In the genomic region with DNA sequence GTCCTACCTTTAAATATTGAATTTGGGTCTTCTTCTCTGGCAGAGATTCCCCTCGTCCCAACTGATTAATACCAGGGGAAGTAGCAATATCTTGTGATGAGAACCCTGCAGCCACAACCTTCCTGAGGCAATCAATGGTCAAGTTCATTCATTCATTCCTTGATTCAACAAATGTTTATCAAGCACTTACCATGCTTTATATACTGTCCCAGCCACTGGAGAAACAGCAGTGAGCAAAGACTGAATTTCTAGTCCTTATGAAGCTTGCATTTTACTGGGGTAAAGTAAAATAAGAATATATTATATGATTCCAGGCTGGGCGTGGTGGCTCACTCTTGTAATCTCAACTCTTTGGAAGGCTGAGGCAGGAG, we compare ENCODE assay signal across 8 cellular contexts. TPM values are rescaled to one million over a fixed set of nuclear protein-coding genes. Genes with fewer than 3 reads are reported as not detected.
DNase-seq lines count a peak whose midpoint lies in the region; ATAC-seq and TF ChIP-seq lines count a peak whose summit lies in the region.

No MANE protein-coding gene starts in this region.

- peak overlapping the region; percentile 91 for H3K9ac ChIP-seq in SU-DHL-6 (ENCODE audit: low read length)
- H3K9ac ChIP-seq in fibroblast of lung (ENCODE audit: insufficient read depth, low read length), result peak overlapping the region; percentile 75

- H3K9me3 ChIP-seq in SU-DHL-6 (ENCODE audit: insufficient read depth, low read length) (no peaks in the 10 kb centered on the region), fibroblast of lung (ENCODE audit: control insufficient read depth, insufficient read depth, low read depth, low read length) (no peaks in the 10 kb centered on the region), psoas muscle (no peaks in the 10 kb centered on the region)

- no peaks in the 10 kb centered on the region for H3K9me2 ChIP-seq in SU-DHL-6 (replicated peaks; ENCODE audit: insufficient read depth, low read length)

- peak overlapping the region; percentile 97 for H3K27ac ChIP-seq in SU-DHL-6 (ENCODE audit: low read depth, low read length)
- H3K27ac ChIP-seq in fibroblast of lung (ENCODE audit: insufficient read depth, low read length), result peak overlapping the region; percentile 77
- H3K27ac ChIP-seq in psoas muscle, result peak overlapping the region; percentile 87

- H2AFZ ChIP-seq in SU-DHL-6 (ENCODE audit: low read depth, low read length, severe bottlenecking), result no peak overlapping the region
- peak overlapping the region; percentile 95 for H2AFZ ChIP-seq in fibroblast of lung (ENCODE audit: low read length)

- H3K36me3 ChIP-seq in SU-DHL-6 (ENCODE audit: low read length) (peaks cover 9% of the 10 kb centered on the region; the same call in 1 of the 2 replicates), fibroblast of lung (ENCODE audit: control insufficient read depth, insufficient read depth, low read length) (no peaks in the 10 kb centered on the region), psoas muscle (ENCODE audit: insufficient read depth in 1 of 2, low read depth in 1 of 2) (peaks cover 0 to 5% of the 10 kb centered on the region in 2 donors)

- peaks cover 5% of the 10 kb centered on the region; the same call in 1 of the 2 replicates for H4K20me1 ChIP-seq in SU-DHL-6 (ENCODE audit: low read depth, low read length)
- no peaks in the 10 kb centered on the region for H4K20me1 ChIP-seq in fibroblast of lung (ENCODE audit: control insufficient read depth, extremely low read depth, insufficient read depth, low read length)

- no peak for TF ChIP-seq CTCF in SU-DHL-6 (IDR thresholded peaks at IDR 0.05; ENCODE audit: insufficient read depth, low read length, poor library complexity, severe bottlenecking)
- no peak for TF ChIP-seq CTCF in fibroblast of lung (conservative IDR thresholded peaks at IDR 0.05 in 1 of 2, IDR thresholded peaks at IDR 0.05 in 1 of 2; ENCODE audit: low read depth in 1 of 2, low read length in 2 of 2)
- TF ChIP-seq CTCF in psoas muscle (IDR thresholded peaks at IDR 0.05), result no peak

- intact Hi-C loops in psoas muscle (cut with DNase I), result loop anchor here in 1 of 2 donors (5.0 kb wide), 1 partner anchor 44 kb away; no protein-coding TSS in a partner anchor

- H3K4me3 ChIP-seq in GM08714 (ENCODE audit: low read length) (peak overlapping the region; percentile 84; the same call in 1 of the 2 replicates), SU-DHL-6 (ENCODE audit: insufficient read depth, low read length, poor library complexity, severe bottlenecking) (peak overlapping the region; percentile 25), fibroblast of lung (replicated peaks in 1 of 4; ENCODE audit: control extremely low read depth in 1 of 4, insufficient read depth in 1 of 4, low read depth in 3 of 4, low read length in 4 of 4) (peak overlapping the region; percentile 54 to 97 (median 80)), psoas muscle (peak overlapping the region; percentile 95)

- H3K27me3 ChIP-seq in SU-DHL-6 (ENCODE audit: low read length) (no peaks in the 10 kb centered on the region), fibroblast of lung (ENCODE audit: control insufficient read depth, insufficient read depth, low read length) (no peaks in the 10 kb centered on the region), psoas muscle (ENCODE audit: insufficient read depth in 3 of 3, low read length in 2 of 3) (no peaks in the 10 kb centered on the region)

- DNase-seq in fibroblast of lung (ENCODE audit: low read depth in 2 of 2) (no peak), psoas muscle (no peak), iPS-NIHi7 (ENCODE audit: extremely low spot score) (no peak), midbrain (lab: John Stamatoyannopoulos, UW) (no peak), NCI-H1436 (lab: John Stamatoyannopoulos, UW) (no peak)
- no peak for DNase-seq in stimulated activated CD4-positive, alpha-beta T cell treated with anti-CD3 and anti-CD28 coated beads, Interleukin-15, amount 100 ng/mL, for 24 hours

- H3K4me2 ChIP-seq in SU-DHL-6 (ENCODE audit: low read depth, low read length, poor library complexity, severe bottlenecking) (peak overlapping the region; percentile 92), fibroblast of lung (ENCODE audit: extremely low read depth, insufficient read depth, low read length) (peak overlapping the region; percentile 68)

- H3K79me2 ChIP-seq in SU-DHL-6 (ENCODE audit: insufficient read depth, low read length) (peaks cover 67% of the 10 kb centered on the region), fibroblast of lung (ENCODE audit: control insufficient read depth, insufficient read depth, low read length) (peaks cover 65% of the 10 kb centered on the region)

- WGBS in psoas muscle, 3 donors, result 46 to 48% (median 47%) methylated on average over 2 of the region's 2 CpGs

- H3K4me1 ChIP-seq in fibroblast of lung (ENCODE audit: control insufficient read depth, extremely low read depth, insufficient read depth, low read length), result peaks cover 7% of the 10 kb centered on the region
- H3K4me1 ChIP-seq in psoas muscle, result peaks cover 38% of the 10 kb centered on the region

- ATAC-seq in psoas muscle, result no peak

- peaks cover 47% of the 10 kb centered on the region for H3F3A ChIP-seq in SU-DHL-6 (ENCODE audit: insufficient read depth)

RNA-seq across cellular contexts. Expression of gene GIT2, which starts 0.3 kb away (rescaled TPM):
- total RNA-seq in fibroblast of lung, result 30.3 and 47.9 TPM in 2 replicates
- polyA plus RNA-seq in fibroblast of lung, result 53.5 and 54.3 TPM in 2 replicates
- polyA plus RNA-seq in fibroblast of lung (2012), result 35.3 and 39.9 TPM in 2 replicates
- 53.2 and 56.8 TPM in 2 replicates for polyA minus RNA-seq in fibroblast of lung (ENCODE audit: low replicate concordance)
- 10 to 100 TPM; 17.5 to 29.7 (median 26.4) TPM for total RNA-seq in psoas muscle
- 10 to 100 TPM; 10.8 to 20.3 (median 13.3) TPM for polyA plus RNA-seq in psoas muscle

RNA-seq across cellular contexts. Expression of gene ANKRD13A, which starts 2.8 kb away (rescaled TPM):
- total RNA-seq in fibroblast of lung, result 82.4 and 168 TPM in 2 replicates
- 246 and 340 TPM in 2 replicates for polyA plus RNA-seq in fibroblast of lung
- polyA plus RNA-seq in fibroblast of lung (2012), result 132 and 183 TPM in 2 replicates
- 302 and 374 TPM in 2 replicates for polyA minus RNA-seq in fibroblast of lung (ENCODE audit: low replicate concordance)
- 10 to 100 TPM in 2 of 4 donors, 1 to 10 TPM in 2; 8.7 to 16.3 (median 11.7) TPM for total RNA-seq in psoas muscle
- polyA plus RNA-seq in psoas muscle, result 1 to 10 TPM; 6.8 to 9.0 (median 7.4) TPM

RNA-seq across cellular contexts. Expression of gene C12orf76, which starts 51.9 kb away (rescaled TPM):
- 17.2 and 20.8 TPM in 2 replicates for total RNA-seq in fibroblast of lung
- 5.5 and 8.5 TPM in 2 replicates for polyA plus RNA-seq in fibroblast of lung
- 5.1 and 10.2 TPM in 2 replicates for polyA plus RNA-seq in fibroblast of lung (2012)
- polyA minus RNA-seq in fibroblast of lung (ENCODE audit: low replicate concordance), result 1.6 and 16.4 TPM in 2 replicates
- total RNA-seq in psoas muscle, result 1 to 10 TPM; 3.1 to 9.8 (median 6.1) TPM
- polyA plus RNA-seq in psoas muscle, result 10 to 100 TPM in 1 of 3 donors, 1 to 10 TPM in 2; 6.9 to 19.1 (median 7.4) TPM

Comparison
In these comparisons a context has a peak if more than half of its experiments do, and no peak if none do; other contexts are left out.
1. H3K4me3 ChIP-seq: peak in every context shown above with its lines; median percentile 95 in psoas muscle; 84 in GM08714; 80 in fibroblast of lung; 25 in SU-DHL-6.